ENCODE assay signal across 15 cellular contexts in genomic region chr2:43099797-43100196, GRCh38.
"Had no signal": no experiment of that assay in that cellular context is flagged by ENCODE, and none has a peak within 500 bp of the region (broad histone marks: within the 10 kb centered on the region; RNA-seq: fewer than 3 reads in every experiment).

No MANE protein-coding gene starts in this region.

- H3K27ac Mint-ChIP-seq: activated naive CD8-positive, alpha-beta T cell had no signal

- H3K27me3 ChIP-seq: suprapubic skin had no signal

- H3K4me1 ChIP-seq: prostate gland had no signal

- H3K36me3 ChIP-seq: prostate gland, suprapubic skin had no signal

- H3K9me3 ChIP-seq: prostate gland, suprapubic skin had no signal

- H3K4me3 Mint-ChIP-seq: activated naive CD8-positive, alpha-beta T cell; activated T-cell treated with anti-CD3 and anti-CD28 coated beads, Interleukin-2, amount 50 U/mL, for 4 hours had no signal

- ATAC-seq: activated T-cell treated with anti-CD3 and anti-CD28 coated beads, Interleukin-2, amount 50 U/mL, for 4 hours; sciatic nerve had no signal

- H3K27me3 Mint-ChIP-seq: activated naive CD8-positive, alpha-beta T cell had no signal

- DNase-seq: activated CD4-positive, alpha-beta T cell treated with anti-CD3 and anti-CD28 coated beads for 1 hour; activated CD4-positive, alpha-beta T cell treated with anti-CD3 and anti-CD28 coated beads, Interleukin-2, amount 50 U/mL, for 48 hours; activated effector memory CD4-positive, alpha-beta T cell treated with anti-CD3 and anti-CD28 coated beads, Interleukin-2, amount 50 U/mL, for 16 hours; activated T-cell treated with anti-CD3 and anti-CD28 coated beads, Interleukin-2, amount 50 U/mL, for 4 hours; effector CD4-positive, alpha-beta T cell; foreskin melanocyte; islet precursor cell; left ventricle myocardium superior; stimulated activated CD4-positive, alpha-beta T cell treated with anti-CD3 and anti-CD28 coated beads, Interleukin-2, amount 100 ng/mL, for 24 hours; stimulated activated naive CD4-positive, alpha-beta T cell; T-helper 2 cell had no signal
